ENCODE assay signal across 24 cellular contexts in genomic region chr7:3217166-3217565, GRCh38.
DNase-seq lines count a peak whose midpoint lies in the region; ATAC-seq, FAIRE-seq and TF ChIP-seq lines count a peak whose summit lies in the region.
"Had no signal": no experiment of that assay in that cellular context is flagged by ENCODE, and none has a peak within 500 bp of the region (broad histone marks: within the 10 kb centered on the region; RNA-seq: fewer than 3 reads in every experiment).

No MANE protein-coding gene starts in this region.

- no peak for TF ChIP-seq POLR2A in H54 (IDR thresholded peaks at IDR 0.05; ENCODE audit: low read depth, low read length)
- no peak for TF ChIP-seq POLR2A in erythroblast (IDR thresholded peaks at IDR 0.05; ENCODE audit: low read length)

- H3K9me3 ChIP-seq in AG04450 (ENCODE audit: control insufficient read depth, insufficient read depth, low read length) (no peaks in the 10 kb centered on the region), left lung (no peaks in the 10 kb centered on the region)
- H3K9me3 ChIP-seq: neutrophil, tibial nerve had no signal

- no peak for FAIRE-seq in H54 (lab: Jason Lieb, UNC)
- FAIRE-seq: colon, endometrium, frontal cortex had no signal

- H3K27me3 ChIP-seq in AG04450 (ENCODE audit: control insufficient read depth, insufficient read depth, low read length) = peaks cover 9% of the 10 kb centered on the region
- no peaks in the 10 kb centered on the region for H3K27me3 ChIP-seq in left lung
- H3K27me3 ChIP-seq: tibial nerve had no signal

- H3K36me3 ChIP-seq in left lung = no peaks in the 10 kb centered on the region
- H3K36me3 ChIP-seq: neutrophil, tibial nerve had no signal

- ATAC-seq in left lung = peak; percentile 6
- no peak for ATAC-seq in GM21515 (IDR thresholded peaks at IDR 0.05; ENCODE audit: unreplicated experiment)
- ATAC-seq: stimulated activated naive B cell treated with anti-CD40 and anti-IgM and Interleukin-4, amounts not matched to agents 10 μg/mL and 1 μg/mL and 100 μg/mL, for 72 hours; T-cell had no signal

- no peak overlapping the region for H3K4me3 ChIP-seq in AG04450 (ENCODE audit: low read depth, low read length)
- H3K4me3 ChIP-seq in fibroblast of the aortic adventitia (ENCODE audit: low read depth, low read length) = no peak overlapping the region
- H3K4me3 ChIP-seq in left lung = no peak overlapping the region
- H3K4me3 ChIP-seq: tibial nerve had no signal

- TF ChIP-seq CTCF in AG04450 (IDR thresholded peaks at IDR 0.05; ENCODE audit: low read depth, low read length) (no peak), fibroblast of the aortic adventitia (IDR thresholded peaks at IDR 0.05; ENCODE audit: insufficient read depth, low read length) (no peak), left lung (IDR thresholded peaks at IDR 0.05) (no peak)

- CTCF ChIA-PET in AG04450 (lab: Charles Lee) = no interaction called here

- H3K4me1 ChIP-seq in left lung = no peaks in the 10 kb centered on the region

- intact Hi-C loops in left lung (cut with DNase I) = no loop called here

- H3K27ac ChIP-seq in AG04450 (ENCODE audit: low read depth, low read length) (peak overlapping the region; percentile 11), left lung (no peak overlapping the region)
- H3K27ac ChIP-seq: neutrophil, tibial nerve had no signal

- no peak for DNase-seq in AG04450 (ENCODE audit: low read depth, low spot score)
- peak; percentile 34 for DNase-seq in RPMI7951 (ENCODE audit: low read depth)
- peak; percentile 84 for DNase-seq in fibroblast of the aortic adventitia (ENCODE audit: low read depth)
- no peak for DNase-seq in left lung
- DNase-seq in stimulated activated CD4-positive, alpha-beta T cell treated with anti-CD3 and anti-CD28 coated beads, Interleukin-4, amount 100 ng/mL, for 4 hours = no peak
- no peak for DNase-seq in H54 (ENCODE audit: insufficient read length, low spot score)
- no peak for DNase-seq in erythroblast (lab: John Stamatoyannopoulos, UW)
- DNase-seq: ACHN; activated CD4-positive, alpha-beta T cell treated with anti-CD3 and anti-CD28 coated beads, Interleukin-2, amount 50 U/mL, for 48 hours; DMS79; GOT3; NCI-H2029; NCI-H446 treated with DMSO at 0.1 percent for 48 hours; retina; SHP77; stimulated activated CD4-positive, alpha-beta T cell treated with anti-CD3 and anti-CD28 coated beads, Interleukin-15, amount 100 ng/mL, for 24 hours; stimulated activated naive B cell treated with anti-CD40 and anti-IgM and Interleukin-4, amounts not matched to agents 10 μg/mL and 1 μg/mL and 100 μg/mL, for 72 hours; T-cell had no signal

- POLR2A ChIA-PET in AG04450 (lab: Yijun Ruan, JAX) = no interaction called here

Comparison
In these comparisons a context has a peak if more than half of its experiments do, and no peak if none do; other contexts are left out.
1. DNase-seq: peak in RPMI7951 (single experiment) and fibroblast of the aortic adventitia (single experiment); none in AG04450 (single experiment), left lung (0 of 2), stimulated activated CD4-positive, alpha-beta T cell treated with anti-CD3 and anti-CD28 coated beads, Interleukin-4, amount 100 ng/mL, for 4 hours (0 of 2), H54 (single experiment) and erythroblast (0 of 2).